In the genomic region with DNA sequence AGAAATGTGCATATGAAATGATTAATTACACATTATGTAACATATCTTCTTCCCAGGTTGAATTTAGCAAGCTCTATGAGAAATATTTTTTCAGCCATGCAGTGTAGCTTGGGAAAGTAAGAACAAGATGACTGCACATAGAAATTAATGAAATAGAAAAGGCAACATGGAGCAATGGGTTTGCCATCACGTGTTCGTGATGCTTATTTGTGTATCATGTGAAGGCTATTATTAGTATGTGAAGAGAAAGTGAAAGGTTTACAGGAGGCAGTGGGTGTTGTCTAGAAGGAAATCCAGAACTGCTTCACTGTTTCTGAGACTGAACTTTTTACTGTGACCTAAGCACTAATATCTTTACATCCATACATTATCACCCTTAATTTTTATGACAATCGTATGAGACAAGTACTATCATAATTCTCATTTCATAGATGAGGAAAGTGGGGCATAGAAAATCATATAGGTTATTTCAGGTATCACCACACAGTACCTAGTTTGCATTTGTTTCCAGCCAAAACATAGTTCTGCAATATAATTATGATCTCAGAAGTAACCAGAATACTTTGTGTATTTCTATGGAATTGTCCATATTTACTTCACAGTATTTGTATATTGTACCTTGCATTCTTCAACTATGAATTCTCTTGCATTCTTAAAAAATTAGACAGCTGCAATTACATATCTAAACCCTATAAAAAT, we compare ENCODE assay signal across 10 cellular contexts. TPM values are rescaled to one million over a fixed set of nuclear protein-coding genes. Genes with fewer than 3 reads are reported as not detected.
DNase-seq lines count a peak whose midpoint lies in the region; ATAC-seq and TF ChIP-seq lines count a peak whose summit lies in the region.
"Had no signal": no experiment of that assay in that cellular context is flagged by ENCODE, and none has a peak within 500 bp of the region (broad histone marks: within the 10 kb centered on the region; RNA-seq: fewer than 3 reads in every experiment).

No MANE protein-coding gene starts in this region.

- H3K4me1 ChIP-seq in left lung (no peaks in the 10 kb centered on the region), GM23338 (ENCODE audit: insufficient read depth) (no peaks in the 10 kb centered on the region)

- H3K4me3 Mint-ChIP-seq in GM23338: no peak overlapping the region
- H3K4me3 Mint-ChIP-seq: brain had no signal

- H3K36me3 Mint-ChIP-seq in GM23338 (ENCODE audit: low read depth): no peaks in the 10 kb centered on the region
- H3K36me3 Mint-ChIP-seq: brain had no signal

- no peak for TF ChIP-seq CTCF in left lung (IDR thresholded peaks at IDR 0.05)
- TF ChIP-seq CTCF in GM23338 (conservative IDR thresholded peaks at IDR 0.05; ENCODE audit: low read depth in 2 of 2): no peak

- no peak overlapping the region for H2AFZ ChIP-seq in GM23338

- H4K20me1 ChIP-seq in GM23338 (replicated peaks; ENCODE audit: insufficient read depth): no peaks in the 10 kb centered on the region

- ATAC-seq in GM18520 (IDR thresholded peaks at IDR 0.05; ENCODE audit: unreplicated experiment) (peak; percentile 96), GM21619 (IDR thresholded peaks at IDR 0.05; ENCODE audit: unreplicated experiment) (peak; percentile 98), HG03565 (IDR thresholded peaks at IDR 0.05; ENCODE audit: unreplicated experiment) (peak; percentile 99), left lung (peak; percentile 40), GM23338 (no peak)

- H3K4me3 ChIP-seq in left lung (no peak overlapping the region), GM23338 (no peak overlapping the region)

- no peaks in the 10 kb centered on the region for H3K9me2 ChIP-seq in GM23338 (ENCODE audit: insufficient read depth)

- H3K27me3 Mint-ChIP-seq in GM23338 (ENCODE audit: insufficient read depth, low read depth, poor library complexity): peaks cover 2% of the 10 kb centered on the region

- H3K27ac Mint-ChIP-seq in GM23338: no peak overlapping the region
- H3K27ac Mint-ChIP-seq: brain had no signal

- DNase-seq in left lung (no peak), GM23338 (ENCODE audit: low spot score) (no peak), SKM-1 (lab: John Stamatoyannopoulos, UW; ENCODE audit: unreplicated experiment) (no peak), DMS153 treated with DMSO at 0.1 percent for 48 hours (lab: John Stamatoyannopoulos, UW; ENCODE audit: unreplicated experiment) (no peak), activated gamma-delta T cell (lab: John Stamatoyannopoulos, UW) (no peak)
- DNase-seq: left cardiac atrium had no signal

- no peaks in the 10 kb centered on the region for H3K9me3 ChIP-seq in left lung

- H3K27ac ChIP-seq in left lung (no peak overlapping the region), GM23338 (ENCODE audit: low read depth) (no peak overlapping the region)

- H3K4me1 Mint-ChIP-seq in GM23338: peaks cover 5% of the 10 kb centered on the region; the same call in 2 of the 3 replicates

- intact Hi-C loops in left lung (cut with DNase I): no loop called here

- H3F3A ChIP-seq in GM23338 (replicated peaks; ENCODE audit: low read depth): no peaks in the 10 kb centered on the region

- no peaks in the 10 kb centered on the region for H3K27me3 ChIP-seq in left lung
- no peaks in the 10 kb centered on the region for H3K27me3 ChIP-seq in GM23338 (ENCODE audit: insufficient read depth)

- no peaks in the 10 kb centered on the region for H3K79me2 ChIP-seq in GM23338 (replicated peaks; ENCODE audit: insufficient read depth)

- no peak overlapping the region for H3K4me2 ChIP-seq in GM23338

- H3K9me3 Mint-ChIP-seq in GM23338: no peaks in the 10 kb centered on the region
- H3K9me3 Mint-ChIP-seq: brain had no signal

- no peaks in the 10 kb centered on the region for H3K36me3 ChIP-seq in left lung
- no peaks in the 10 kb centered on the region for H3K36me3 ChIP-seq in GM23338 (ENCODE audit: insufficient read depth)

TF ChIP-seq in GM23338, 12 proteins besides CTCF, POLR2A, EP300 and RAD21:
- TF ChIP-seq ZNF114 (CRISPR knock-in tag; IDR thresholded peaks at IDR 0.05) (no peak), ETS1 (IDR thresholded peaks at IDR 0.05) (no peak), ZNF462 (CRISPR knock-in tag; IDR thresholded peaks at IDR 0.05) (no peak), POLR2AphosphoS5 (IDR thresholded peaks at IDR 0.05; ENCODE audit: low read depth) (no peak)

RNA-seq across cellular contexts. Expression of gene SERPINI1, which starts 14.9 kb away (rescaled TPM):
- 1 to 10 TPM; 6.1 to 7.3 TPM for total RNA-seq in left lung
- total RNA-seq in GM23338 (2014; rRNA removed; shearing (Covaris generic)): 9.2 and 13.5 TPM in 2 replicates
- 26.6 and 32.1 TPM in 2 replicates for polyA plus RNA-seq in GM23338 (2016; fragmentation: Nextera tagmentation; extraction: Ambion mirVana)

RNA-seq across cellular contexts. Expression of gene PDCD10, which starts 15.7 kb away (rescaled TPM):
- 10 to 100 TPM; 45.0 to 56.1 TPM for total RNA-seq in left lung
- 95.2 and 108 TPM in 2 replicates for total RNA-seq in GM23338 (2014; rRNA removed; shearing (Covaris generic))
- polyA plus RNA-seq in GM23338 (2016; fragmentation: Nextera tagmentation; extraction: Ambion mirVana): 99.8 and 125 TPM in 2 replicates
